In genomic region chr6:150203378-150203777, GRCh38 we compare ENCODE assay signal across 28 cellular contexts.
"Had no signal": no experiment of that assay in that cellular context is flagged by ENCODE, and none has a peak within 500 bp of the region (broad histone marks: within the 10 kb centered on the region; RNA-seq: fewer than 3 reads in every experiment).

No MANE protein-coding gene starts in this region.

- H3K27me3 Mint-ChIP-seq: central memory CD8-positive, alpha-beta T cell had no signal

- H3K9me3 ChIP-seq: adrenal gland, left lung, neutrophil, pancreas, tibial artery had no signal

- H3K4me1 Mint-ChIP-seq: activated CD4-positive, alpha-beta T cell treated with anti-CD3 and anti-CD28 coated beads for 36 hours; activated T-helper 17 cell treated with anti-CD3 and anti-CD28 coated beads, Interleukin-2, amount 50 U/mL, for 72 hours had no signal

- H3K4me3 Mint-ChIP-seq: activated B cell treated with CpG ODN at 0.5 μM for 24 hours; activated CD4-positive, alpha-beta T cell treated with anti-CD3 and anti-CD28 coated beads for 36 hours; activated naive CD8-positive, alpha-beta T cell; activated T-cell treated with anti-CD3 and anti-CD28 coated beads, Interleukin-2, amount 50 U/mL, for 24 hours; activated T-helper 17 cell treated with anti-CD3 and anti-CD28 coated beads, Interleukin-2, amount 50 U/mL, for 72 hours; mesothelial cell of epicardium; stimulated activated naive CD8-positive, alpha-beta T cell treated with anti-CD3 and anti-CD28 coated beads, Interleukin-15, Interleukin-2, amounts not matched to agents 100 ng/mL and 50 ng/mL, for 24 hours; T-helper 17 cell had no signal

- H3K9me3 Mint-ChIP-seq: activated B cell treated with CpG ODN at 0.5 μM for 24 hours; activated T-cell treated with anti-CD3 and anti-CD28 coated beads, Interleukin-2, amount 50 U/mL, for 24 hours; activated T-helper 17 cell treated with anti-CD3 and anti-CD28 coated beads, Interleukin-2, amount 50 U/mL, for 72 hours; central memory CD8-positive, alpha-beta T cell; immature natural killer cell; mesothelial cell of epicardium; natural killer cell treated with Interleukin-12 subunit alpha and Interleukin-12 subunit beta and Interleukin-15 and Interleukin-18, amount 100 ng/mL, for 72 hours; stimulated activated naive CD8-positive, alpha-beta T cell treated with anti-CD3 and anti-CD28 coated beads, Interleukin-15, Interleukin-2, amounts not matched to agents 100 ng/mL and 50 ng/mL, for 24 hours had no signal

- H3K4me2 ChIP-seq: hepatocyte had no signal

- H3K4me1 ChIP-seq: adrenal gland, left lung, pancreas, tibial artery had no signal

- H3K79me2 ChIP-seq: hepatocyte had no signal

- DNase-seq: activated B cell treated with CpG ODN at 0.5 μM for 24 hours; activated CD4-positive, alpha-beta T cell treated with anti-CD3 and anti-CD28 coated beads for 36 hours; activated CD4-positive, alpha-beta T cell treated with anti-CD3 and anti-CD28 coated beads, Interleukin-2, amount 50 U/mL, for 4 hours; activated CD8-positive, alpha-beta memory T cell treated with anti-CD3 and anti-CD28 coated beads for 24 hours; activated CD8-positive, alpha-beta memory T cell treated with anti-CD3 and anti-CD28 coated beads, Interleukin-2, amount 50 U/mL, for 4 hours; activated T-cell treated with anti-CD3 and anti-CD28 coated beads, Interleukin-2, amount 50 U/mL, for 24 hours; adrenal gland; cortex of kidney; erythroblast; foreskin fibroblast; glutamatergic neuron; kidney glomerular epithelial cell; pancreas; right cardiac atrium; stimulated activated CD4-positive, alpha-beta T cell treated with anti-CD3 and anti-CD28 coated beads, Interleukin-1b, Interleukin-23, amount 100 ng/mL, for 48 hours; substantia nigra; T-helper 17 cell; tibial artery had no signal

- ATAC-seq: activated CD4-positive, alpha-beta T cell treated with anti-CD3 and anti-CD28 coated beads for 36 hours; left lung; pancreas; right cardiac atrium; T-helper 17 cell had no signal

- H3K36me3 ChIP-seq: adrenal gland, left lung, neutrophil, pancreas, tibial artery had no signal

- H3K27me3 ChIP-seq: adrenal gland, hepatocyte, left lung, pancreas had no signal

- H3K4me3 ChIP-seq: adrenal gland, hepatocyte, left lung, pancreas, tibial artery had no signal

- H3K27ac Mint-ChIP-seq: activated B cell treated with CpG ODN at 0.5 μM for 24 hours; activated CD4-positive, alpha-beta T cell treated with anti-CD3 and anti-CD28 coated beads for 36 hours; activated naive CD8-positive, alpha-beta T cell; activated T-cell treated with anti-CD3 and anti-CD28 coated beads, Interleukin-2, amount 50 U/mL, for 24 hours; activated T-helper 17 cell treated with anti-CD3 and anti-CD28 coated beads, Interleukin-2, amount 50 U/mL, for 72 hours; mesothelial cell of epicardium; stimulated activated naive CD8-positive, alpha-beta T cell treated with anti-CD3 and anti-CD28 coated beads, Interleukin-15, Interleukin-2, amounts not matched to agents 100 ng/mL and 50 ng/mL, for 24 hours; T-helper 17 cell had no signal

- H2AFZ ChIP-seq: hepatocyte had no signal

- H3K36me3 Mint-ChIP-seq: activated naive CD8-positive, alpha-beta T cell; immature natural killer cell; mesothelial cell of epicardium; natural killer cell treated with Interleukin-12 subunit alpha and Interleukin-12 subunit beta and Interleukin-15 and Interleukin-18, amount 100 ng/mL, for 72 hours had no signal

- H3K27ac ChIP-seq: adrenal gland, left lung, neutrophil, pancreas, tibial artery had no signal
